Comparison of ENCODE assay signal across 16 cellular contexts in genomic region chr10:77855404-77856155, GRCh38.
A peak's percentile ranks its signal among the peaks of the same experiment; 100 is the strongest.
DNase-seq lines count a peak whose midpoint lies in the region; ATAC-seq and TF ChIP-seq lines count a peak whose summit lies in the region.
"Had no signal": no experiment of that assay in that cellular context is flagged by ENCODE, and none has a peak within 500 bp of the region (broad histone marks: within the 10 kb centered on the region; RNA-seq: fewer than 3 reads in every experiment).

No MANE protein-coding gene starts in this region.

- H3K36me3 ChIP-seq in mammary epithelial cell (ENCODE audit: insufficient read depth, low read length) (peaks cover 14% of the 10 kb centered on the region), endodermal cell (ENCODE audit: control insufficient read depth, insufficient read depth, low read length) (peaks cover 46% of the 10 kb centered on the region), parathyroid adenoma (ENCODE audit: control insufficient read depth, insufficient read depth, low read length) (no peaks in the 10 kb centered on the region), vagina (peaks cover 0 to 26% of the 10 kb centered on the region in 2 donors), A673 (ENCODE audit: insufficient read depth, low read length, poor library complexity, severe bottlenecking) (no peaks in the 10 kb centered on the region)

- H3K79me2 ChIP-seq in mammary epithelial cell (ENCODE audit: insufficient read depth, low read length) = peaks cover 59% of the 10 kb centered on the region
- H3K79me2 ChIP-seq in parathyroid adenoma = peaks cover 58% of the 10 kb centered on the region

- H4K20me1 ChIP-seq in mammary epithelial cell (ENCODE audit: insufficient read depth, low read length) = no peaks in the 10 kb centered on the region

- CTCF ChIA-PET in MCF 10A (lab: Yijun Ruan, JAX) (interaction anchor here (0.6 to 2.0 kb wide), 7 partner anchors 9 to 153 kb away, joined by 3 to 9 read pairs (median 4); partner anchors contain the start of gene DLG5), mammary epithelial cell (lab: Charles Lee; ENCODE audit: low non-redundant PET) (no interaction called here), A673 (lab: Charles Lee) (no interaction called here)

- H3K27ac Mint-ChIP-seq in MCF 10A (ENCODE audit: low read depth, unreplicated experiment) (peak overlapping the region; percentile 65), endodermal cell (peak overlapping the region; percentile 60)

- POLR2A ChIA-PET in MCF 10A (lab: Yijun Ruan, JAX) = interaction anchor here (0.6 to 33.0 kb wide), 13 partner anchors 8 to 1386 kb away, joined by 3 to 903 read pairs (median 7); partner anchors contain the start of gene DLG5
- POLR2A ChIA-PET in A673 (lab: Charles Lee; ENCODE audit: low non-redundant PET) = no interaction called here

- no peaks in the 10 kb centered on the region for H3K27me3 ChIP-seq in mammary epithelial cell (ENCODE audit: insufficient read depth, low read length)
- no peaks in the 10 kb centered on the region for H3K27me3 ChIP-seq in endodermal cell (ENCODE audit: control insufficient read depth, insufficient read depth, low read length, poor library complexity, severe bottlenecking)
- no peaks in the 10 kb centered on the region for H3K27me3 ChIP-seq in parathyroid adenoma (ENCODE audit: control insufficient read depth, insufficient read depth, low read length)
- H3K27me3 ChIP-seq in vagina = no peaks in the 10 kb centered on the region
- H3K27me3 ChIP-seq in A673 (replicated peaks; ENCODE audit: insufficient read depth, low read depth, low read length, poor library complexity) = no peaks in the 10 kb centered on the region
- H3K27me3 ChIP-seq: BLaER1 treated with 17β-estradiol and CSF1 and Interleukin-3, amounts not matched to agents 10 nM and 100 nM had no signal

- H3K4me2 ChIP-seq in mammary epithelial cell (ENCODE audit: insufficient read depth, low read depth, low read length) (no peak overlapping the region), parathyroid adenoma (ENCODE audit: low read length) (peak overlapping the region; percentile 31)
- H3K4me2 ChIP-seq: BLaER1 treated with 17β-estradiol and CSF1 and Interleukin-3, amounts not matched to agents 10 nM and 100 nM had no signal

- BruUV-seq in MCF 10A (replicated peaks; lab: Mats Ljungman, UMichigan) = no TSS peak
- BruUV-seq in mammary epithelial cell (replicated peaks; lab: Mats Ljungman, UMichigan) = no TSS peak
- no TSS peak for BruUV-seq in A673 (replicated peaks; lab: Mats Ljungman, UMichigan)

- H2AFZ ChIP-seq in mammary epithelial cell (ENCODE audit: low read depth, low read length) (no peak overlapping the region), parathyroid adenoma (no peak overlapping the region)

- 32% methylated on average over 5 of the region's 5 CpGs for WGBS in mammary epithelial cell (ENCODE audit: low coverage, missing lambda C conversion rate)
- 93 to 94% methylated on average over 4 to 5 of the region's 5 CpGs for WGBS in endodermal cell (ENCODE audit: insufficient coverage in 1 of 2, insufficient read length in 1 of 2), 2 experiments

- H3K4me3 Mint-ChIP-seq in MCF 10A (ENCODE audit: unreplicated experiment) (peak overlapping the region; percentile 61), endodermal cell (no peak overlapping the region)

- peaks cover 15% of the 10 kb centered on the region for H3K4me1 ChIP-seq in mammary epithelial cell (ENCODE audit: insufficient read depth, low read length)
- peaks cover 6% of the 10 kb centered on the region for H3K4me1 ChIP-seq in endodermal cell (ENCODE audit: control insufficient read depth, insufficient read depth, low read length)
- peaks cover 32% of the 10 kb centered on the region for H3K4me1 ChIP-seq in parathyroid adenoma
- peaks cover 42% of the 10 kb centered on the region for H3K4me1 ChIP-seq in vagina
- H3K4me1 ChIP-seq in A673 (ENCODE audit: insufficient read depth, low read length, poor library complexity, severe bottlenecking) = no peaks in the 10 kb centered on the region
- H3K4me1 ChIP-seq: BLaER1 treated with 17β-estradiol and CSF1 and Interleukin-3, amounts not matched to agents 10 nM and 100 nM had no signal

- intact Hi-C loops in MCF 10A (cut with micrococcal nuclease) = no loop called here
- intact Hi-C loops in mammary epithelial cell (cut with micrococcal nuclease) = no loop called here
- intact Hi-C loops in vagina (cut with DNase I) = loop anchor here (10.0 kb wide), 1 partner anchor 169 kb away; the partner anchor contains the start of gene POLR3A
- intact Hi-C loops in A673 (cut with micrococcal nuclease; ENCODE audit: unreplicated experiment) = no loop called here

- H3K9me3 Mint-ChIP-seq in MCF 10A (ENCODE audit: unreplicated experiment) (no peaks in the 10 kb centered on the region), endodermal cell (no peaks in the 10 kb centered on the region)

- no peak for ATAC-seq in HG02852 (IDR thresholded peaks at IDR 0.05; ENCODE audit: unreplicated experiment)
- ATAC-seq: Panc1 had no signal

- H3K27ac ChIP-seq in mammary epithelial cell (ENCODE audit: insufficient read depth, low read depth, low read length) (no peak overlapping the region), endodermal cell (ENCODE audit: low read depth, low read length) (no peak overlapping the region), parathyroid adenoma (peak overlapping the region; percentile 71), vagina (peak overlapping the region; percentile 13), A673 (ENCODE audit: low read depth, low read length, poor library complexity, severe bottlenecking) (no peak overlapping the region)
- H3K27ac ChIP-seq: BLaER1 treated with 17β-estradiol and CSF1 and Interleukin-3, amounts not matched to agents 10 nM and 100 nM had no signal

- no peak for TF ChIP-seq POLR2A in vagina (IDR thresholded peaks at IDR 0.05)

- TF ChIP-seq CTCF in MCF 10A (IDR thresholded peaks at IDR 0.05; ENCODE audit: unreplicated experiment) (no peak), mammary epithelial cell (conservative IDR thresholded peaks at IDR 0.05 in 1 of 2, IDR thresholded peaks at IDR 0.05 in 1 of 2; ENCODE audit: extremely low read depth in 1 of 2, insufficient read depth in 1 of 2, low read depth in 1 of 2, low read length in 2 of 2) (no peak), endodermal cell (conservative IDR thresholded peaks at IDR 0.05) (no peak), parathyroid adenoma (IDR thresholded peaks at IDR 0.05) (no peak), vagina (IDR thresholded peaks at IDR 0.05) (no peak), A673 (conservative IDR thresholded peaks at IDR 0.05; ENCODE audit: low read depth, low read length) (no peak)

- H3K4me3 ChIP-seq in mammary epithelial cell (replicated peaks in 1 of 3; ENCODE audit: insufficient read depth in 1 of 3, low read depth in 2 of 3, low read length in 3 of 3) = no peak overlapping the region
- H3K4me3 ChIP-seq in endodermal cell (ENCODE audit: low read length) = no peak overlapping the region
- H3K4me3 ChIP-seq in parathyroid adenoma (ENCODE audit: low read depth, low read length) = no peak overlapping the region
- no peak overlapping the region for H3K4me3 ChIP-seq in vagina
- no peak overlapping the region for H3K4me3 ChIP-seq in A673 (ENCODE audit: low read depth, low read length, poor library complexity, severe bottlenecking)
- H3K4me3 ChIP-seq: BLaER1 treated with 17β-estradiol and CSF1 and Interleukin-3, amounts not matched to agents 10 nM and 100 nM had no signal

- H3K4me1 Mint-ChIP-seq in MCF 10A (ENCODE audit: insufficient read depth, unreplicated experiment) (peaks cover 31% of the 10 kb centered on the region), endodermal cell (peaks cover 26% of the 10 kb centered on the region)

- H3K27me3 Mint-ChIP-seq in MCF 10A (ENCODE audit: insufficient read depth, unreplicated experiment) (no peaks in the 10 kb centered on the region), endodermal cell (ENCODE audit: insufficient read depth) (no peaks in the 10 kb centered on the region)

- DNase-seq in MCF 10A (ENCODE audit: unreplicated experiment) (peak; percentile 71), mammary epithelial cell (no peak), endodermal cell (no peak), vagina (ENCODE audit: extremely low spot score in 2 of 2) (no peak), A673 (ENCODE audit: low spot score) (no peak)
- DNase-seq in activated CD4-positive, alpha-beta T cell treated with anti-CD3 and anti-CD28 coated beads, Interleukin-2, amount 50 U/mL, for 4 hours = no peak
- DNase-seq: 8988T, KG1, NCI-H1092 treated with DMSO at 0.1 percent for 48 hours, NCI-H1694 treated with DMSO at 0.1 percent for 48 hours, NCI-H774, SHP77 treated with DMSO at 0.1 percent for 48 hours had no signal

- H3K9me3 ChIP-seq in mammary epithelial cell (replicated peaks; ENCODE audit: insufficient read depth, low read length) (no peaks in the 10 kb centered on the region), endodermal cell (ENCODE audit: control insufficient read depth, low read length) (no peaks in the 10 kb centered on the region), parathyroid adenoma (ENCODE audit: control insufficient read depth, low read length) (no peaks in the 10 kb centered on the region), vagina (no peaks in the 10 kb centered on the region), A673 (ENCODE audit: low read depth, low read length, poor library complexity, severe bottlenecking) (no peaks in the 10 kb centered on the region)
- H3K9me3 ChIP-seq: BLaER1 treated with 17β-estradiol and CSF1 and Interleukin-3, amounts not matched to agents 10 nM and 100 nM had no signal

- H3K36me3 Mint-ChIP-seq in MCF 10A (ENCODE audit: insufficient read depth, unreplicated experiment) (peaks cover 98% of the 10 kb centered on the region), endodermal cell (ENCODE audit: low read depth) (peaks cover 53% of the 10 kb centered on the region)

- H3K9ac ChIP-seq in mammary epithelial cell (ENCODE audit: insufficient read depth, low read length) = no peak overlapping the region
- H3K9ac ChIP-seq in endodermal cell (ENCODE audit: extremely low read depth, low read length, poor library complexity, severe bottlenecking) = no peak overlapping the region
- H3K9ac ChIP-seq in parathyroid adenoma = no peak overlapping the region
- H3K9ac ChIP-seq: BLaER1 treated with 17β-estradiol and CSF1 and Interleukin-3, amounts not matched to agents 10 nM and 100 nM had no signal

- dilution Hi-C loops in mammary epithelial cell (cut with HindIII; ENCODE audit: low sequenced_read_pairs) = no loop called here

- in situ Hi-C loops in mammary epithelial cell (cut with MboI; ENCODE audit: low sequenced_read_pairs in 2 of 2) = no loop called here

Comparison
In these comparisons a context has a peak if more than half of its experiments do, and no peak if none do; other contexts are left out.
1. H3K27ac ChIP-seq: peak in parathyroid adenoma (single experiment) and vagina (single experiment); none in mammary epithelial cell (single experiment), endodermal cell (single experiment) and A673 (single experiment).